ENCODE assay signal across 14 cellular contexts in genomic region chr9:88742483-88742882, GRCh38.
A peak's percentile ranks its signal among the peaks of the same experiment; 100 is the strongest.
DNase-seq lines count a peak whose midpoint lies in the region; ATAC-seq and TF ChIP-seq lines count a peak whose summit lies in the region.
"Had no signal": no experiment of that assay in that cellular context is flagged by ENCODE, and none has a peak within 500 bp of the region (broad histone marks: within the 10 kb centered on the region; RNA-seq: fewer than 3 reads in every experiment).

No MANE protein-coding gene starts in this region.

- H3K9me2 ChIP-seq in hepatocyte (replicated peaks; ENCODE audit: insufficient read depth), result no peaks in the 10 kb centered on the region

- no peak for TF ChIP-seq CTCF in hepatocyte (IDR thresholded peaks at IDR 0.05; ENCODE audit: poor library complexity)
- TF ChIP-seq CTCF in CD14-positive monocyte (IDR thresholded peaks at IDR 0.05), result no peak

- H2AFZ ChIP-seq in hepatocyte, result no peak overlapping the region

- peaks cover 10 to 28% (median 27%) of the 10 kb centered on the region in 3 donors for H3K27me3 Mint-ChIP-seq in CD14-positive monocyte (ENCODE audit: low read depth in 3 of 3)

- H3K9me3 Mint-ChIP-seq in CD14-positive monocyte, result peaks cover 0 to 3% (median 0%) of the 10 kb centered on the region in 7 donors
- H3K9me3 Mint-ChIP-seq: natural killer cell treated with Interleukin-12 subunit alpha and Interleukin-12 subunit beta and Interleukin-15 and Interleukin-18, amount 100 ng/mL, for 72 hours had no signal

- no peaks in the 10 kb centered on the region for H3K27me3 ChIP-seq in hepatocyte

- no peak overlapping the region for H3K4me3 Mint-ChIP-seq in CD14-positive monocyte
- H3K4me3 Mint-ChIP-seq: natural killer cell treated with Interleukin-12 subunit alpha and Interleukin-12 subunit beta and Interleukin-15 and Interleukin-18, amount 100 ng/mL, for 72 hours had no signal

- no peak overlapping the region for H3K4me3 ChIP-seq in hepatocyte
- H3K4me3 ChIP-seq: SK-N-MC had no signal

- no peak for ATAC-seq in HG03196 (IDR thresholded peaks at IDR 0.05; ENCODE audit: unreplicated experiment)
- ATAC-seq: natural killer cell treated with Interleukin-12 subunit alpha and Interleukin-12 subunit beta and Interleukin-15 and Interleukin-18, amount 100 ng/mL, for 72 hours had no signal

- WGBS in hepatocyte (ENCODE audit: low lambda C conversion rate, missing lambda C conversion rate), result 63% methylated on average over 6 of the region's 6 CpGs

- H3K36me3 ChIP-seq in hepatocyte (replicated peaks; ENCODE audit: insufficient read depth, low read depth), result no peaks in the 10 kb centered on the region

- no peak overlapping the region for H3K27ac Mint-ChIP-seq in CD14-positive monocyte
- H3K27ac Mint-ChIP-seq: natural killer cell treated with Interleukin-12 subunit alpha and Interleukin-12 subunit beta and Interleukin-15 and Interleukin-18, amount 100 ng/mL, for 72 hours had no signal

- H3K36me3 Mint-ChIP-seq in CD14-positive monocyte, result no peaks in the 10 kb centered on the region
- H3K36me3 Mint-ChIP-seq: natural killer cell treated with Interleukin-12 subunit alpha and Interleukin-12 subunit beta and Interleukin-15 and Interleukin-18, amount 100 ng/mL, for 72 hours had no signal

- H3K4me2 ChIP-seq in hepatocyte, result peak overlapping the region; percentile 1

- H3K9me3 ChIP-seq in hepatocyte (ENCODE audit: low read depth), result no peaks in the 10 kb centered on the region

- no peaks in the 10 kb centered on the region for H4K20me1 ChIP-seq in hepatocyte (ENCODE audit: insufficient read depth, poor library complexity, severe bottlenecking)

- DNase-seq in GM04503 (ENCODE audit: low read depth) (peak; percentile 78), astrocyte of the hippocampus (ENCODE audit: low read depth, low spot score) (peak; percentile 80), hepatocyte (ENCODE audit: low spot score) (peak; percentile 24), superior temporal gyrus (ENCODE audit: extremely low spot score) (peak; percentile 35), CD14-positive monocyte (ENCODE audit: low spot score) (no peak), NCI-H1048 (lab: John Stamatoyannopoulos, UW) (no peak)
- DNase-seq in stimulated activated CD4-positive, alpha-beta T cell treated with anti-CD3 and anti-CD28 coated beads, Interleukin-2, amount 100 ng/mL, for 24 hours, result no peak
- DNase-seq: activated CD4-positive, CD25-positive, alpha-beta regulatory T cell treated with anti-CD3 and anti-CD28 coated beads, Interleukin-2, amount 50 U/mL, for 72 hours; erythroblast; NCI-H1436; NCI-H526 treated with DMSO at 0.1 percent for 48 hours had no signal

- H3K79me2 ChIP-seq in hepatocyte, result no peaks in the 10 kb centered on the region

- intact Hi-C loops in CD14-positive monocyte (cut with micrococcal nuclease), result no loop called here

- peak overlapping the region; percentile 59 for H3K27ac ChIP-seq in hepatocyte
- H3K27ac ChIP-seq: SK-N-MC had no signal

- peaks cover 47% of the 10 kb centered on the region for H3K4me1 ChIP-seq in hepatocyte (ENCODE audit: insufficient read depth)

- H3K4me1 Mint-ChIP-seq in CD14-positive monocyte, result no peaks in the 10 kb centered on the region

Comparison
In these comparisons a context has a peak if more than half of its experiments do, and no peak if none do; other contexts are left out.
1. DNase-seq: peak in GM04503 (single experiment), astrocyte of the hippocampus (single experiment), hepatocyte (single experiment) and superior temporal gyrus (single experiment); none in CD14-positive monocyte (single experiment), NCI-H1048 (single experiment) and stimulated activated CD4-positive, alpha-beta T cell treated with anti-CD3 and anti-CD28 coated beads, Interleukin-2, amount 100 ng/mL, for 24 hours (0 of 2).